In genomic region chr15:92654662-92655061, GRCh38 we compare ENCODE assay signal across 8 cellular contexts. TPM values are rescaled to one million over a fixed set of nuclear protein-coding genes. Genes with fewer than 3 reads are reported as not detected.
DNase-seq lines count a peak whose midpoint lies in the region; ATAC-seq and TF ChIP-seq lines count a peak whose summit lies in the region.

No MANE protein-coding gene starts in this region.

- H3K27ac ChIP-seq in left ventricle myocardium inferior (replicated peaks): peak overlapping the region; percentile 72
- H3K27ac ChIP-seq in mesodermal cell (ENCODE audit: low read depth, low read length, severe bottlenecking): no peak overlapping the region

- H3K4me1 ChIP-seq in left ventricle myocardium inferior (peaks cover 54% of the 10 kb centered on the region), mesodermal cell (ENCODE audit: control insufficient read depth, insufficient read depth, low read length, poor library complexity, severe bottlenecking) (no peaks in the 10 kb centered on the region)

- no peak for ATAC-seq in Right ventricle myocardium inferior

- no peaks in the 10 kb centered on the region for H3K27me3 ChIP-seq in left ventricle myocardium inferior (ENCODE audit: low read depth)

- H3K4me3 ChIP-seq in left ventricle myocardium inferior (peak overlapping the region; percentile 76), mesodermal cell (ENCODE audit: extremely low read depth, insufficient read depth, low read length, poor library complexity, severe bottlenecking) (peak overlapping the region; percentile 50)

- DNase-seq in left ventricle myocardium inferior (no peak), Right ventricle myocardium inferior (ENCODE audit: missing footprints) (no peak), ureter (ENCODE audit: low spot score) (peak; percentile 38), NCI-H524 treated with DMSO at 0.1 percent for 48 hours (lab: John Stamatoyannopoulos, UW) (no peak), COR-L47 (lab: John Stamatoyannopoulos, UW) (no peak), NCI-H187 (lab: John Stamatoyannopoulos, UW) (no peak)

- no peaks in the 10 kb centered on the region for H3K9me3 Mint-ChIP-seq in activated naive CD8-positive, alpha-beta T cell (ENCODE audit: low read depth)

- H3K9me3 ChIP-seq in left ventricle myocardium inferior (replicated peaks): no peaks in the 10 kb centered on the region
- peaks cover 8% of the 10 kb centered on the region for H3K9me3 ChIP-seq in mesodermal cell (ENCODE audit: control insufficient read depth, low read length)

- H3K27ac Mint-ChIP-seq in activated naive CD8-positive, alpha-beta T cell: no peak overlapping the region

- H3K36me3 Mint-ChIP-seq in activated naive CD8-positive, alpha-beta T cell: peaks cover 2% of the 10 kb centered on the region

- 80 to 92% methylated on average over 1 to 2 of the region's 7 CpGs for WGBS in mesodermal cell (ENCODE audit: insufficient coverage in 2 of 2), 2 experiments

- H3K36me3 ChIP-seq in left ventricle myocardium inferior: no peaks in the 10 kb centered on the region
- H3K36me3 ChIP-seq in mesodermal cell (ENCODE audit: control insufficient read depth, insufficient read depth, low read length): peaks cover 11% of the 10 kb centered on the region

- H3K4me1 Mint-ChIP-seq in activated naive CD8-positive, alpha-beta T cell (ENCODE audit: low read depth): peaks cover 20% of the 10 kb centered on the region

- H3K4me3 Mint-ChIP-seq in activated naive CD8-positive, alpha-beta T cell: peak overlapping the region; percentile 84

- intact Hi-C loops in left ventricle myocardium inferior (cut with micrococcal nuclease) (no loop called here), Right ventricle myocardium inferior (cut with DNase I) (no loop called here)

- TF ChIP-seq CTCF in left ventricle myocardium inferior (IDR thresholded peaks at IDR 0.05; ENCODE audit: borderline replicate concordance): no peak

- peaks cover 4% of the 10 kb centered on the region for H3K27me3 Mint-ChIP-seq in activated naive CD8-positive, alpha-beta T cell

RNA-seq across cellular contexts. Expression of gene FAM174B, which starts 0.9 kb away (rescaled TPM):
- total RNA-seq in left ventricle myocardium inferior (17.1 TPM), Right ventricle myocardium inferior (13.0 TPM), ureter (208 TPM)
- 8.1 TPM for polyA plus RNA-seq in mesodermal cell (2013, experiment 1 of 2)
- 6.9 TPM for polyA plus RNA-seq in mesodermal cell (2013, experiment 2 of 2)

Comparison
In these comparisons a context has a peak if more than half of its experiments do, and no peak if none do; other contexts are left out.
1. RNA of gene FAM174B, which starts 0.9 kb away (total RNA-seq): 208 TPM in ureter (single experiment); 17.1 TPM in left ventricle myocardium inferior (single experiment) and 13.0 TPM in Right ventricle myocardium inferior (single experiment); every median in the first group is over 10 times any median in the second.